Comparison of ENCODE assay signal across 2 cellular contexts in genomic region chr10:124566981-124567835, GRCh38.
A peak's percentile ranks its signal among the peaks of the same experiment; 100 is the strongest.
TF ChIP-seq lines count a peak whose summit lies in the region.

No MANE protein-coding gene starts in this region.

TF ChIP-seq in K562, 482 proteins besides CTCF, POLR2A, EP300 and RAD21:
- TF ChIP-seq ZKSCAN3 (CRISPR knock-in tag; IDR thresholded peaks at IDR 0.05) (no peak), ADNP (tag; IDR thresholded peaks at IDR 0.05) (no peak), JUND (IDR thresholded peaks at IDR 0.05; ENCODE audit: borderline replicate concordance, low read depth, low read length) (no peak), JUND (tag; IDR thresholded peaks at IDR 0.05; ENCODE audit: borderline replicate concordance, low read depth, low read length) (no peak), MBD1 (CRISPR knock-in tag; IDR thresholded peaks at IDR 0.05) (no peak), SIRT6 (IDR thresholded peaks at IDR 0.05; ENCODE audit: low read depth, low read length) (no peak), ZNF699 (CRISPR knock-in tag; IDR thresholded peaks at IDR 0.05; ENCODE audit: insufficient replicate concordance) (no peak)

TF ChIP-seq in HepG2, 621 proteins besides CTCF, POLR2A, EP300 and RAD21:
- no peak for TF ChIP-seq SAFB2 (CRISPR knock-in tag; IDR thresholded peaks at IDR 0.05; ENCODE audit: borderline replicate concordance, low read depth)
- no peak for TF ChIP-seq MLXIP (CRISPR knock-in tag; IDR thresholded peaks at IDR 0.05; ENCODE audit: borderline replicate concordance)
- TF ChIP-seq PRDM4 (CRISPR knock-in tag; IDR thresholded peaks at IDR 0.05; ENCODE audit: borderline replicate concordance), result no peak
- no peak for TF ChIP-seq JUND (CRISPR knock-in tag; IDR thresholded peaks at IDR 0.05)
- TF ChIP-seq MNT (IDR thresholded peaks at IDR 0.05), result peak; percentile 85
- no peak for TF ChIP-seq HNF4G (IDR thresholded peaks at IDR 0.05; ENCODE audit: borderline replicate concordance, low read depth, low read length)
- no peak for TF ChIP-seq HNF4G (CRISPR knock-in tag; IDR thresholded peaks at IDR 0.05; ENCODE audit: borderline replicate concordance, low read depth)
- no peak for TF ChIP-seq ZNF281 (CRISPR knock-in tag; IDR thresholded peaks at IDR 0.05; ENCODE audit: borderline replicate concordance)
- no peak for TF ChIP-seq ZNF670 (CRISPR knock-in tag; IDR thresholded peaks at IDR 0.05; ENCODE audit: borderline replicate concordance)
